ENCODE assay signal across 23 cellular contexts in genomic region chr11:134170177-134170908, GRCh38. TPM values are rescaled to one million over a fixed set of nuclear protein-coding genes. Genes with fewer than 3 reads are reported as not detected.
DNase-seq lines count a peak whose midpoint lies in the region; ATAC-seq and TF ChIP-seq lines count a peak whose summit lies in the region.
"Had no signal": no experiment of that assay in that cellular context is flagged by ENCODE, and none has a peak within 500 bp of the region (broad histone marks: within the 10 kb centered on the region; RNA-seq: fewer than 3 reads in every experiment).

No MANE protein-coding gene starts in this region.

- H3K9ac ChIP-seq in IMR-90 (ENCODE audit: low read depth, low read length) = no peak overlapping the region
- no peak overlapping the region for H3K9ac ChIP-seq in endodermal cell (ENCODE audit: extremely low read depth, low read length, poor library complexity, severe bottlenecking)
- H3K9ac ChIP-seq: SK-N-SH had no signal

- no peak overlapping the region for H3K23ac ChIP-seq in IMR-90 (ENCODE audit: low read depth, low read length)

- no peak for ATAC-seq in CD4-positive, CD25-positive, alpha-beta regulatory T cell (ENCODE audit: low read depth in 2 of 2)
- peak; percentile 35; the same call in 1 of the 2 replicates for ATAC-seq in IMR-90 (ENCODE audit: low read depth)
- peak; percentile 69 to 92 (median 80) for ATAC-seq in right lobe of liver

- no peak overlapping the region for H2BK15ac ChIP-seq in IMR-90 (ENCODE audit: low read depth, low read length)

- TF ChIP-seq RAD21 in IMR-90 (IDR thresholded peaks at IDR 0.05; ENCODE audit: low read length) = no peak

- no peak overlapping the region for H4K8ac ChIP-seq in IMR-90 (ENCODE audit: low read depth in 2 of 2, low read length in 2 of 2)

- peaks cover 37% of the 10 kb centered on the region for H3K36me3 ChIP-seq in CD4-positive, CD25-positive, alpha-beta regulatory T cell (ENCODE audit: control insufficient read depth, insufficient read depth, low read length)
- H3K36me3 ChIP-seq in IMR-90 (ENCODE audit: control insufficient read depth, insufficient read depth, low read length) (peaks cover 23% of the 10 kb centered on the region), endodermal cell (ENCODE audit: control insufficient read depth, insufficient read depth, low read length) (peaks cover 84% of the 10 kb centered on the region), right lobe of liver (peaks cover 0 to 27% (median 8%) of the 10 kb centered on the region in 4 donors), breast epithelium (no peaks in the 10 kb centered on the region), ovary (no peaks in the 10 kb centered on the region)

- H3K4me2 ChIP-seq in IMR-90 (ENCODE audit: low read depth, low read length) = no peak overlapping the region
- H3K4me2 ChIP-seq: SK-N-SH had no signal

- H2AK9ac ChIP-seq in IMR-90 (replicated peaks; ENCODE audit: low read depth, low read length, poor library complexity) = no peak overlapping the region

- POLR2A ChIA-PET in IMR-90 (lab: Charles Lee; ENCODE audit: unreplicated experiment) = no interaction called here

- peaks cover 0 to 2% (median 0%) of the 10 kb centered on the region in 7 donors for H3K9me3 Mint-ChIP-seq in CD4-positive, CD25-positive, alpha-beta regulatory T cell
- H3K9me3 Mint-ChIP-seq in endodermal cell (peaks cover 65% of the 10 kb centered on the region), osteocyte (ENCODE audit: unreplicated experiment) (no peaks in the 10 kb centered on the region)

- no peak overlapping the region for H3K4ac ChIP-seq in IMR-90 (ENCODE audit: low read depth, low read length)

- H4K91ac ChIP-seq in IMR-90 (ENCODE audit: insufficient read depth, low read depth, low read length) = no peak overlapping the region

- peak overlapping the region in 2 of 3 donors; percentile 46 to 57 for H3K27ac Mint-ChIP-seq in CD4-positive, CD25-positive, alpha-beta regulatory T cell
- no peak overlapping the region for H3K27ac Mint-ChIP-seq in endodermal cell
- H3K27ac Mint-ChIP-seq in osteocyte (ENCODE audit: unreplicated experiment) = no peak overlapping the region

- BruUV-seq in IMR-90 (replicated peaks; lab: Mats Ljungman, UMichigan) = no TSS peak

- H2BK120ac ChIP-seq in IMR-90 (ENCODE audit: low read depth, low read length) = no peak overlapping the region

- no peak overlapping the region for H3K4me3 ChIP-seq in CD4-positive, CD25-positive, alpha-beta regulatory T cell (ENCODE audit: low read depth, low read length)
- no peak overlapping the region for H3K4me3 ChIP-seq in IMR-90 (ENCODE audit: insufficient read depth, low read depth, low read length)
- peak overlapping the region; percentile 71 for H3K4me3 ChIP-seq in endodermal cell (ENCODE audit: low read length)
- no peak overlapping the region for H3K4me3 ChIP-seq in right lobe of liver
- no peak overlapping the region for H3K4me3 ChIP-seq in breast epithelium
- no peak overlapping the region for H3K4me3 ChIP-seq in ovary
- H3K4me3 ChIP-seq: HAP-1 had no signal

- no peak overlapping the region for H2AFZ ChIP-seq in IMR-90 (replicated peaks; ENCODE audit: low read length, poor library complexity)

- no peak overlapping the region for H3K56ac ChIP-seq in IMR-90 (ENCODE audit: extremely low read depth, insufficient read depth, low read length)

- intact Hi-C loops in IMR-90 (cut with micrococcal nuclease) (no loop called here), right lobe of liver (cut with DNase I) (no loop called here), breast epithelium (cut with DNase I; ENCODE audit: low total_unique reads) (no loop called here), ovary (cut with DNase I) (no loop called here)

- H4K5ac ChIP-seq in IMR-90 (ENCODE audit: low read depth, low read length) = no peak overlapping the region

- H3K27me3 Mint-ChIP-seq in CD4-positive, CD25-positive, alpha-beta regulatory T cell = no peaks in the 10 kb centered on the region
- no peaks in the 10 kb centered on the region for H3K27me3 Mint-ChIP-seq in endodermal cell (ENCODE audit: insufficient read depth)
- no peaks in the 10 kb centered on the region for H3K27me3 Mint-ChIP-seq in osteocyte (ENCODE audit: unreplicated experiment)

- CTCF ChIA-PET in IMR-90 (lab: Yijun Ruan, JAX) = interaction anchor here (1.3 kb wide), 1 partner anchor 9 kb away, joined by 3 read pairs; no protein-coding TSS in a partner anchor

- H3K79me1 ChIP-seq in IMR-90 (ENCODE audit: low read depth in 1 of 2, low read length in 2 of 2) = 0 out of 4 replicates have a peak, but pooled peaks cover 0 to 3% of the 10 kb centered on the region in 2 experiments

- no peak for DNase-seq in CD4-positive, CD25-positive, alpha-beta regulatory T cell
- no peak for DNase-seq in IMR-90
- DNase-seq in endodermal cell = no peak
- no peak for DNase-seq in right lobe of liver
- no peak for DNase-seq in breast epithelium (ENCODE audit: low spot score in 2 of 2)
- DNase-seq in amniotic stem cell (lab: John Stamatoyannopoulos, UW) = no peak
- DNase-seq in ovary = no peak
- no peak for DNase-seq in osteocyte (ENCODE audit: extremely low spot score, unreplicated experiment)
- DNase-seq: 8988T, ACHN, BE2C, DMS153, GOT3, Karpas-422, NCI-H1105, NCI-H1436 treated with DMSO at 0.1 percent for 48 hours, NCI-H1930, NCI-H446, NCI-H524 treated with DMSO at 0.1 percent for 48 hours, NCI-H774, SK-N-SH had no signal

- H2BK5ac ChIP-seq in IMR-90 (ENCODE audit: low read depth, low read length, poor library complexity, severe bottlenecking) = no peak overlapping the region

- TF ChIP-seq POLR2A in IMR-90 (IDR thresholded peaks at IDR 0.05; ENCODE audit: low read depth, low read length) (no peak), right lobe of liver (IDR thresholded peaks at IDR 0.05) (no peak), breast epithelium (IDR thresholded peaks at IDR 0.05) (no peak), ovary (IDR thresholded peaks at IDR 0.05) (no peak)

- WGBS in IMR-90 (ENCODE audit: extremely low coverage in 2 of 2, insufficient read length in 1 of 2), 2 experiments = no CpG with 5 or more reads among the region's 6 CpGs
- 96 to 98% methylated on average over 5 to 6 of the region's 6 CpGs for WGBS in endodermal cell (ENCODE audit: insufficient coverage in 1 of 2, insufficient read length in 1 of 2), 2 experiments
- 53% methylated on average over 6 of the region's 6 CpGs for WGBS in right lobe of liver (ENCODE audit: insufficient coverage, low coverage, low lambda C conversion rate, missing lambda C conversion rate)
- WGBS in ovary, 3 donors = 82 to 88% (median 84%) methylated on average over 6 of the region's 6 CpGs

- peaks cover 50% of the 10 kb centered on the region for H3K36me3 Mint-ChIP-seq in CD4-positive, CD25-positive, alpha-beta regulatory T cell
- H3K36me3 Mint-ChIP-seq in endodermal cell (ENCODE audit: low read depth) = peaks cover 91% of the 10 kb centered on the region
- peaks cover 20% of the 10 kb centered on the region for H3K36me3 Mint-ChIP-seq in osteocyte (ENCODE audit: unreplicated experiment)

- TF ChIP-seq EP300 in ovary (IDR thresholded peaks at IDR 0.05) = no peak

- H3K4me3 Mint-ChIP-seq in CD4-positive, CD25-positive, alpha-beta regulatory T cell = no peak overlapping the region
- H3K4me3 Mint-ChIP-seq in endodermal cell (no peak overlapping the region), osteocyte (ENCODE audit: unreplicated experiment) (no peak overlapping the region)
- H3K4me3 Mint-ChIP-seq: CD14-positive monocyte had no signal

- no peak for TF ChIP-seq CTCF in IMR-90 (conservative IDR thresholded peaks at IDR 0.05; ENCODE audit: low read depth, low read length)
- TF ChIP-seq CTCF in endodermal cell (conservative IDR thresholded peaks at IDR 0.05) = no peak
- no peak for TF ChIP-seq CTCF in right lobe of liver (IDR thresholded peaks at IDR 0.05)
- no peak for TF ChIP-seq CTCF in breast epithelium (IDR thresholded peaks at IDR 0.05)
- TF ChIP-seq CTCF in ovary (IDR thresholded peaks at IDR 0.05) = no peak
- TF ChIP-seq CTCF in osteocyte (IDR thresholded peaks at IDR 0.05) = no peak

- dilution Hi-C loops in IMR-90 (cut with HindIII; ENCODE audit: low sequenced_read_pairs, unreplicated experiment) = no loop called here

- no peaks in the 10 kb centered on the region for H4K20me1 ChIP-seq in IMR-90 (ENCODE audit: insufficient read depth, low read length)

- no peak overlapping the region for H2AK5ac ChIP-seq in IMR-90 (ENCODE audit: low read depth, low read length)

- no peaks in the 10 kb centered on the region for H3K9me3 ChIP-seq in CD4-positive, CD25-positive, alpha-beta regulatory T cell (ENCODE audit: control insufficient read depth in 2 of 2, low read length in 2 of 2)
- H3K9me3 ChIP-seq in IMR-90 (ENCODE audit: control insufficient read depth, insufficient read depth, low read length) (no peaks in the 10 kb centered on the region), endodermal cell (ENCODE audit: control insufficient read depth, low read length) (peaks cover 66% of the 10 kb centered on the region), right lobe of liver (no peaks in the 10 kb centered on the region), breast epithelium (no peaks in the 10 kb centered on the region), ovary (no peaks in the 10 kb centered on the region)
- H3K9me3 ChIP-seq: HAP-1, SK-N-SH had no signal

- H3K4me1 Mint-ChIP-seq in CD4-positive, CD25-positive, alpha-beta regulatory T cell = no peaks in the 10 kb centered on the region
- H3K4me1 Mint-ChIP-seq in endodermal cell (no peaks in the 10 kb centered on the region), osteocyte (ENCODE audit: unreplicated experiment) (no peaks in the 10 kb centered on the region)
- H3K4me1 Mint-ChIP-seq: CD14-positive monocyte had no signal

- H3K4me1 ChIP-seq in CD4-positive, CD25-positive, alpha-beta regulatory T cell (ENCODE audit: control insufficient read depth, insufficient read depth, low read length, poor library complexity, severe bottlenecking) = no peaks in the 10 kb centered on the region
- H3K4me1 ChIP-seq in IMR-90 (ENCODE audit: control insufficient read depth, insufficient read depth, low read length) (peaks cover 4% of the 10 kb centered on the region), endodermal cell (ENCODE audit: control insufficient read depth, insufficient read depth, low read length) (no peaks in the 10 kb centered on the region), right lobe of liver (peaks cover 0 to 7% (median 0%) of the 10 kb centered on the region in 4 donors), breast epithelium (no peaks in the 10 kb centered on the region), ovary (ENCODE audit: insufficient read depth) (no peaks in the 10 kb centered on the region)
- H3K4me1 ChIP-seq: BE2C, HAP-1 had no signal

- H3K18ac ChIP-seq in IMR-90 (ENCODE audit: low read depth, low read length) = no peak overlapping the region

- peaks cover 6% of the 10 kb centered on the region for H3K9me1 ChIP-seq in IMR-90 (ENCODE audit: insufficient read depth, low read length)

- H3K14ac ChIP-seq in IMR-90 (replicated peaks; ENCODE audit: low read depth, low read length) = no peak overlapping the region

- no peaks in the 10 kb centered on the region for H3K27me3 ChIP-seq in CD4-positive, CD25-positive, alpha-beta regulatory T cell (ENCODE audit: control insufficient read depth, insufficient read depth, low read length)
- H3K27me3 ChIP-seq in IMR-90 (ENCODE audit: control insufficient read depth, insufficient read depth, low read length) (no peaks in the 10 kb centered on the region), endodermal cell (ENCODE audit: control insufficient read depth, insufficient read depth, low read length, poor library complexity, severe bottlenecking) (no peaks in the 10 kb centered on the region), right lobe of liver (no peaks in the 10 kb centered on the region), breast epithelium (no peaks in the 10 kb centered on the region), ovary (no peaks in the 10 kb centered on the region)
- H3K27me3 ChIP-seq: BE2C had no signal

- in situ Hi-C loops in IMR-90 (cut with MboI; ENCODE audit: low sequenced_read_pairs) = no loop called here

- H2BK20ac ChIP-seq in IMR-90 (ENCODE audit: low read depth, low read length) = no peak overlapping the region

- H3K27ac ChIP-seq in CD4-positive, CD25-positive, alpha-beta regulatory T cell (ENCODE audit: insufficient read depth, low read length, poor library complexity, severe bottlenecking) = no peak overlapping the region
- H3K27ac ChIP-seq in IMR-90 (ENCODE audit: insufficient read depth, low read length) = no peak overlapping the region
- no peak overlapping the region for H3K27ac ChIP-seq in endodermal cell (ENCODE audit: low read depth, low read length)
- H3K27ac ChIP-seq in right lobe of liver = no peak overlapping the region
- no peak overlapping the region for H3K27ac ChIP-seq in breast epithelium
- H3K27ac ChIP-seq in ovary = no peak overlapping the region

RNA-seq across cellular contexts. Expression of gene NCAPD3, which starts 53.4 kb away (rescaled TPM):
- 38.2 TPM for total RNA-seq in CD4-positive, CD25-positive, alpha-beta regulatory T cell
- polyA plus RNA-seq in CD4-positive, CD25-positive, alpha-beta regulatory T cell = 10 to 100 TPM; 12.9 to 19.3 (median 14.6) TPM
- total RNA-seq in IMR-90 (2012; rRNA removed) = 19.2 and 19.7 TPM in 2 replicates
- polyA plus RNA-seq in IMR-90 (2012; rRNA removed) = 18.0 and 18.9 TPM in 2 replicates
- 8.3 and 9.9 TPM in 2 replicates for polyA plus RNA-seq in IMR-90 (2012; cell fraction: cytosol; rRNA removed)
- 16.9 and 25.2 TPM in 2 replicates for polyA plus RNA-seq in IMR-90 (2012; cell fraction: nucleus; rRNA removed; ENCODE audit: low replicate concordance)
- total RNA-seq in endodermal cell = 10 to 100 TPM; 42.6 to 45.5 TPM
- 36.3 TPM for polyA plus RNA-seq in endodermal cell (2013, experiment 1 of 2)
- 34.4 TPM for polyA plus RNA-seq in endodermal cell (2013, experiment 2 of 2)
- 10 to 100 TPM; 11.9 to 21.8 (median 15.5) TPM for total RNA-seq in right lobe of liver
- total RNA-seq in breast epithelium = 10 to 100 TPM; 12.0 to 16.5 (median 12.1) TPM
- total RNA-seq in ovary = 10 to 100 TPM in 2 of 7 donors, 1 to 10 TPM in 5; 6.2 to 12.1 (median 9.9) TPM
- 1 to 10 TPM; 5.8 to 6.7 TPM for polyA plus RNA-seq in ovary
- total RNA-seq in osteocyte = 20.7 and 21.7 TPM in 2 replicates

RNA-seq across cellular contexts. Expression of gene VPS26B, which starts 54.1 kb away (rescaled TPM):
- 65.1 TPM for total RNA-seq in CD4-positive, CD25-positive, alpha-beta regulatory T cell
- 10 to 100 TPM; 43.9 to 61.7 (median 54.3) TPM for polyA plus RNA-seq in CD4-positive, CD25-positive, alpha-beta regulatory T cell
- 38.9 and 51.1 TPM in 2 replicates for total RNA-seq in IMR-90 (2012; rRNA removed)
- 39.5 and 41.6 TPM in 2 replicates for polyA plus RNA-seq in IMR-90 (2012; rRNA removed)
- 31.6 and 35.7 TPM in 2 replicates for polyA plus RNA-seq in IMR-90 (2012; cell fraction: cytosol; rRNA removed)
- 75.7 and 105 TPM in 2 replicates for polyA plus RNA-seq in IMR-90 (2012; cell fraction: nucleus; rRNA removed; ENCODE audit: low replicate concordance)
- total RNA-seq in endodermal cell = 10 to 100 TPM; 32.5 to 33.6 TPM
- 33.1 TPM for polyA plus RNA-seq in endodermal cell (2013, experiment 1 of 2)
- polyA plus RNA-seq in endodermal cell (2013, experiment 2 of 2) = 33.1 TPM
- total RNA-seq in right lobe of liver = 10 to 100 TPM; 22.6 to 33.7 (median 30.0) TPM
- total RNA-seq in breast epithelium = 10 to 100 TPM; 34.4 to 45.0 (median 40.1) TPM
- 10 to 100 TPM; 19.4 to 46.5 (median 36.3) TPM for total RNA-seq in ovary
- 10 to 100 TPM; 26.1 to 44.9 TPM for polyA plus RNA-seq in ovary
- 54.3 and 58.8 TPM in 2 replicates for total RNA-seq in osteocyte

Comparison
In these comparisons a context has a peak if more than half of its experiments do, and no peak if none do; other contexts are left out.
1. ATAC-seq: peak in IMR-90 (single experiment) and right lobe of liver (4 of 4); none in CD4-positive, CD25-positive, alpha-beta regulatory T cell (0 of 2).
2. H3K27ac Mint-ChIP-seq: peak in CD4-positive, CD25-positive, alpha-beta regulatory T cell (2 of 3); none in endodermal cell (single experiment) and osteocyte (single experiment).